In genomic region chr7:112204072-112204775, GRCh38 we compare ENCODE assay signal across 8 cellular contexts. TPM values are rescaled to one million over a fixed set of nuclear protein-coding genes. Genes with fewer than 3 reads are reported as not detected.
DNase-seq lines count a peak whose midpoint lies in the region; ATAC-seq and TF ChIP-seq lines count a peak whose summit lies in the region.

No MANE protein-coding gene starts in this region.

- H3K9me3 ChIP-seq in body of pancreas (no peaks in the 10 kb centered on the region), tibial nerve (no peaks in the 10 kb centered on the region)

- intact Hi-C loops in body of pancreas (cut with DNase I) = no loop called here

- TF ChIP-seq POLR2A in body of pancreas (IDR thresholded peaks at IDR 0.05) (no peak), tibial nerve (IDR thresholded peaks at IDR 0.05) (no peak)

- H3K4me1 ChIP-seq in body of pancreas = peaks cover 18% of the 10 kb centered on the region
- H3K4me1 ChIP-seq in tibial nerve = peaks cover 0 to 30% (median 0%) of the 10 kb centered on the region in 4 donors

- H3K4me3 ChIP-seq in body of pancreas (peak overlapping the region in 1 of 2 donors; percentile 79), tibial nerve (peak overlapping the region; percentile 72 to 91 (median 83))

- peak in 1 of 2 donors; percentile 6 for TF ChIP-seq EP300 in tibial nerve (IDR thresholded peaks at IDR 0.05)

- ATAC-seq in body of pancreas (no peak), GM21390 (IDR thresholded peaks at IDR 0.05; ENCODE audit: unreplicated experiment) (no peak), HG02623 (IDR thresholded peaks at IDR 0.05; ENCODE audit: unreplicated experiment) (no peak), HG03097 (IDR thresholded peaks at IDR 0.05; ENCODE audit: low FRiP score, unreplicated experiment) (no peak)

- DNase-seq in DMS79 treated with DMSO at 0.1 percent for 48 hours (lab: John Stamatoyannopoulos, UW) = peak; percentile 45
- peak; percentile 40 for DNase-seq in NCI-H1092 (lab: John Stamatoyannopoulos, UW)
- DNase-seq in body of pancreas = no peak
- peak; percentile 39 to 51 for DNase-seq in lung microvascular endothelial cell (ENCODE audit: low read depth in 2 of 2)
- no peak for DNase-seq in tibial nerve (ENCODE audit: low spot score in 2 of 2)

- no peak for TF ChIP-seq CTCF in body of pancreas (IDR thresholded peaks at IDR 0.05)
- no peak for TF ChIP-seq CTCF in tibial nerve (IDR thresholded peaks at IDR 0.05)

- 1 to 3% methylated on average over 12 of the region's 12 CpGs for WGBS in body of pancreas, 2 donors
- 21 to 26% methylated on average over 12 of the region's 12 CpGs for WGBS in tibial nerve, 2 donors

- peak overlapping the region in 3 of 4 donors; percentile 22 to 96 (median 91) for H3K27ac ChIP-seq in body of pancreas
- peak overlapping the region; percentile 57 to 87 (median 79) for H3K27ac ChIP-seq in tibial nerve

- no peaks in the 10 kb centered on the region for H3K27me3 ChIP-seq in body of pancreas
- H3K27me3 ChIP-seq in tibial nerve = no peaks in the 10 kb centered on the region

- no peaks in the 10 kb centered on the region for H3K36me3 ChIP-seq in body of pancreas (replicated peaks in 1 of 2; ENCODE audit: insufficient read depth in 1 of 2, low read depth in 2 of 2)
- H3K36me3 ChIP-seq in tibial nerve = no peaks in the 10 kb centered on the region

RNA-seq across cellular contexts. Expression of gene DOCK4, which starts 2.0 kb away (rescaled TPM):
- total RNA-seq in body of pancreas (10 to 100 TPM; 24.9 to 34.6 TPM), lung microvascular endothelial cell (57.1 and 58.6 TPM in 2 replicates), tibial nerve (10 to 100 TPM; 30.8 to 49.8 (median 37.2) TPM)

RNA-seq across cellular contexts. Expression of gene ZNF277, which starts 2.3 kb away (rescaled TPM):
- total RNA-seq in body of pancreas = 10 to 100 TPM; 12.9 to 34.0 TPM
- 34.9 and 45.3 TPM in 2 replicates for total RNA-seq in lung microvascular endothelial cell
- total RNA-seq in tibial nerve = 10 to 100 TPM; 16.5 to 25.8 (median 19.1) TPM

Comparison
In these comparisons a context has a peak if more than half of its experiments do, and no peak if none do; other contexts are left out.
1. DNase-seq: peak in DMS79 treated with DMSO at 0.1 percent for 48 hours (single experiment), NCI-H1092 (single experiment) and lung microvascular endothelial cell (2 of 2); none in body of pancreas (0 of 4) and tibial nerve (0 of 2).